In genomic region chr1:246459213-246459612, GRCh38 we compare ENCODE assay signal across 24 cellular contexts.
"Had no signal": no experiment of that assay in that cellular context is flagged by ENCODE, and none has a peak within 500 bp of the region (broad histone marks: within the 10 kb centered on the region; RNA-seq: fewer than 3 reads in every experiment).

No MANE protein-coding gene starts in this region.

- H3K27ac ChIP-seq: breast epithelium, gastroesophageal sphincter, ovary, skin epidermis, upper lobe of left lung, vagina had no signal

- H3K27me3 Mint-ChIP-seq: activated CD4-positive, alpha-beta T cell treated with anti-CD3 and anti-CD28 coated beads for 36 hours; activated CD8-positive, alpha-beta memory T cell treated with anti-CD3 and anti-CD28 coated beads, Interleukin-2, amount 10 ng/mL, durations not matched to agents 7 days and 5 days; naive B cell; progenitor cell of endocrine pancreas; stimulated activated naive CD8-positive, alpha-beta T cell treated with anti-CD3 and anti-CD28 coated beads, Interleukin-15, Interleukin-2, amounts not matched to agents 100 ng/mL and 50 ng/mL, for 24 hours had no signal

- FAIRE-seq: colon had no signal

- H3K36me3 Mint-ChIP-seq: activated CD8-positive, alpha-beta memory T cell treated with anti-CD3 and anti-CD28 coated beads, Interleukin-2, amount 10 ng/mL, durations not matched to agents 7 days and 5 days had no signal

- H3K9me3 ChIP-seq: breast epithelium, gastroesophageal sphincter, ovary, upper lobe of left lung, vagina had no signal

- H3K27ac Mint-ChIP-seq: activated CD4-positive, alpha-beta T cell treated with anti-CD3 and anti-CD28 coated beads for 36 hours; activated CD8-positive, alpha-beta memory T cell treated with anti-CD3 and anti-CD28 coated beads, Interleukin-2, amount 10 ng/mL, durations not matched to agents 7 days and 5 days; activated CD8-positive, alpha-beta T cell treated with anti-CD3 and anti-CD28 coated beads, Interleukin-2, amount 10 ng/mL, durations not matched to agents 7 days and 5 days; activated naive CD4-positive, alpha-beta T cell treated with anti-CD3 and anti-CD28 coated beads, Interleukin-2, amount 50 U/mL, for 72 hours; mesothelial cell of epicardium; progenitor cell of endocrine pancreas; stimulated activated naive CD8-positive, alpha-beta T cell treated with anti-CD3 and anti-CD28 coated beads, Interleukin-15, Interleukin-2, amounts not matched to agents 100 ng/mL and 50 ng/mL, for 24 hours; T-helper 2 cell treated with Interferon-gamma antibody and Interleukin-4, amounts not matched to agents 5 μg/mL and 100 μg/mL, for 36 hours had no signal

- H3K4me3 ChIP-seq: breast epithelium, gastroesophageal sphincter, ovary, skin epidermis, upper lobe of left lung, vagina had no signal

- DNase-seq: activated CD4-positive, alpha-beta T cell treated with anti-CD3 and anti-CD28 coated beads for 36 hours; activated CD4-positive, CD25-positive, alpha-beta regulatory T cell; activated CD8-positive, alpha-beta memory T cell treated with anti-CD3 and anti-CD28 coated beads, Interleukin-2, amount 10 ng/mL, durations not matched to agents 7 days and 5 days; activated CD8-positive, alpha-beta T cell treated with anti-CD3 and anti-CD28 coated beads, Interleukin-2, amount 10 ng/mL, durations not matched to agents 7 days and 5 days; activated naive CD4-positive, alpha-beta T cell; activated T-cell treated with anti-CD3 and anti-CD28 coated beads, Interleukin-2, amount 50 U/mL, for 72 hours; effector CD8-positive, alpha-beta T cell; hypothalamus; left ventricle myocardium superior; naive B cell; ovary; stimulated activated CD4-positive, alpha-beta T cell treated with anti-CD3 and anti-CD28 coated beads, Interleukin-12 subunit alpha, Interleukin-12 subunit beta, amount 100 ng/mL, for 4 hours; stimulated activated CD4-positive, alpha-beta T cell treated with anti-CD3 and anti-CD28 coated beads, Interleukin-4, amount 100 ng/mL, for 1 hour; upper lobe of left lung had no signal

- H3K4me1 ChIP-seq: breast epithelium, vagina had no signal

- H3K27me3 ChIP-seq: breast epithelium, gastroesophageal sphincter, ovary, upper lobe of left lung, vagina had no signal

- H3K9me3 Mint-ChIP-seq: activated naive CD4-positive, alpha-beta T cell treated with anti-CD3 and anti-CD28 coated beads, Interleukin-2, amount 50 U/mL, for 72 hours; activated T-cell treated with anti-CD3 and anti-CD28 coated beads, Interleukin-2, amount 50 U/mL, for 72 hours; mesothelial cell of epicardium; stimulated activated naive CD8-positive, alpha-beta T cell treated with anti-CD3 and anti-CD28 coated beads, Interleukin-15, Interleukin-2, amounts not matched to agents 100 ng/mL and 50 ng/mL, for 24 hours; T-helper 2 cell treated with Interferon-gamma antibody and Interleukin-4, amounts not matched to agents 5 μg/mL and 100 μg/mL, for 36 hours had no signal

- H3K4me3 Mint-ChIP-seq: activated CD4-positive, alpha-beta T cell treated with anti-CD3 and anti-CD28 coated beads for 36 hours; activated CD8-positive, alpha-beta memory T cell treated with anti-CD3 and anti-CD28 coated beads, Interleukin-2, amount 10 ng/mL, durations not matched to agents 7 days and 5 days; activated CD8-positive, alpha-beta T cell treated with anti-CD3 and anti-CD28 coated beads, Interleukin-2, amount 10 ng/mL, durations not matched to agents 7 days and 5 days; activated T-cell treated with anti-CD3 and anti-CD28 coated beads, Interleukin-2, amount 50 U/mL, for 72 hours; mesothelial cell of epicardium; stimulated activated naive CD8-positive, alpha-beta T cell treated with anti-CD3 and anti-CD28 coated beads, Interleukin-15, Interleukin-2, amounts not matched to agents 100 ng/mL and 50 ng/mL, for 24 hours; T-helper 2 cell treated with Interferon-gamma antibody and Interleukin-4, amounts not matched to agents 5 μg/mL and 100 μg/mL, for 36 hours had no signal

- H3K36me3 ChIP-seq: breast epithelium, gastroesophageal sphincter, ovary, upper lobe of left lung, vagina had no signal
